Comparison of ENCODE assay signal across 19 cellular contexts in genomic region chr2:65943099-65943786, GRCh38.
DNase-seq lines count a peak whose midpoint lies in the region; ATAC-seq and TF ChIP-seq lines count a peak whose summit lies in the region.
"Had no signal": no experiment of that assay in that cellular context is flagged by ENCODE, and none has a peak within 500 bp of the region (broad histone marks: within the 10 kb centered on the region; RNA-seq: fewer than 3 reads in every experiment).

No MANE protein-coding gene starts in this region.

- H3K4me1 ChIP-seq in trophoblast cell (ENCODE audit: control insufficient read depth in 1 of 2, insufficient read depth in 2 of 2, low read length in 2 of 2) = no peaks in the 10 kb centered on the region
- H3K4me1 ChIP-seq: A549, Caco-2 had no signal

- no peak overlapping the region for H3K18ac ChIP-seq in trophoblast cell (ENCODE audit: low read length)

- TF ChIP-seq CTCF in natural killer cell (IDR thresholded peaks at IDR 0.05) = no peak
- no peak for TF ChIP-seq CTCF in chondrocyte (IDR thresholded peaks at IDR 0.05)
- TF ChIP-seq CTCF in coronary artery (IDR thresholded peaks at IDR 0.05) = no peak

- no peak overlapping the region for H3K27ac Mint-ChIP-seq in natural killer cell treated with Interleukin-12 subunit alpha and Interleukin-12 subunit beta and Interleukin-15 and Interleukin-18, amount 100 ng/mL, for 72 hours
- no peak overlapping the region for H3K27ac Mint-ChIP-seq in natural killer cell
- no peak overlapping the region for H3K27ac Mint-ChIP-seq in chondrocyte (ENCODE audit: unreplicated experiment)
- H3K27ac Mint-ChIP-seq: B cell; CD4-positive, alpha-beta T cell; CD8-positive, alpha-beta T cell had no signal

- no peaks in the 10 kb centered on the region for H3K36me3 ChIP-seq in trophoblast cell (ENCODE audit: control insufficient read depth in 1 of 2, insufficient read depth in 2 of 2, low read length in 2 of 2)
- H3K36me3 ChIP-seq: BLaER1 treated with 17β-estradiol and CSF1 and Interleukin-3, amounts not matched to agents 10 nM and 100 nM had no signal

- H3K9me3 Mint-ChIP-seq in natural killer cell treated with Interleukin-12 subunit alpha and Interleukin-12 subunit beta and Interleukin-15 and Interleukin-18, amount 100 ng/mL, for 72 hours = no peaks in the 10 kb centered on the region
- H3K9me3 Mint-ChIP-seq in natural killer cell = peaks cover 0 to 4% of the 10 kb centered on the region in 2 donors
- H3K9me3 Mint-ChIP-seq in chondrocyte (ENCODE audit: low read depth) = no peaks in the 10 kb centered on the region
- H3K9me3 Mint-ChIP-seq: CD4-positive, alpha-beta T cell; CD8-positive, alpha-beta T cell had no signal

- no peak overlapping the region for H3K23ac ChIP-seq in trophoblast cell (ENCODE audit: low read length)

- no peak overlapping the region for H3K14ac ChIP-seq in trophoblast cell (ENCODE audit: low read length)

- no peak overlapping the region for H4K12ac ChIP-seq in trophoblast cell (ENCODE audit: low read depth, low read length)

- H2AFZ ChIP-seq in trophoblast cell (ENCODE audit: insufficient read depth, low read length, poor library complexity) = no peak overlapping the region

- H3K27me3 ChIP-seq in trophoblast cell (ENCODE audit: insufficient read depth, low read length) = no peaks in the 10 kb centered on the region
- H3K27me3 ChIP-seq: BLaER1 treated with 17β-estradiol and CSF1 and Interleukin-3, amounts not matched to agents 10 nM and 100 nM had no signal

- H4K91ac ChIP-seq in trophoblast cell (ENCODE audit: low read depth, low read length) = no peak overlapping the region

- intact Hi-C loops in natural killer cell (cut with micrococcal nuclease) = no loop called here

- H3K4me3 ChIP-seq in trophoblast cell (ENCODE audit: low read depth, low read length) = peak overlapping the region; percentile 31
- H3K4me3 ChIP-seq in coronary artery = no peak overlapping the region
- H3K4me3 ChIP-seq: A549; BLaER1 treated with 17β-estradiol and CSF1 and Interleukin-3, amounts not matched to agents 10 nM and 100 nM had no signal

- no peaks in the 10 kb centered on the region for H3K36me3 Mint-ChIP-seq in natural killer cell treated with Interleukin-12 subunit alpha and Interleukin-12 subunit beta and Interleukin-15 and Interleukin-18, amount 100 ng/mL, for 72 hours
- H3K36me3 Mint-ChIP-seq in natural killer cell (no peaks in the 10 kb centered on the region), chondrocyte (ENCODE audit: low read depth) (no peaks in the 10 kb centered on the region)
- H3K36me3 Mint-ChIP-seq: CD8-positive, alpha-beta T cell had no signal

- peak; percentile 31 to 52 for ATAC-seq in natural killer cell treated with Interleukin-12 subunit alpha and Interleukin-12 subunit beta and Interleukin-15 and Interleukin-18, amount 100 ng/mL, for 72 hours
- no peak for ATAC-seq in natural killer cell
- ATAC-seq: A549; CD8-positive, alpha-beta T cell had no signal

- H3K79me1 ChIP-seq in trophoblast cell (ENCODE audit: low read length) = no peaks in the 10 kb centered on the region

- no peak overlapping the region for H3K27ac ChIP-seq in trophoblast cell (ENCODE audit: low read depth, low read length)
- no peak overlapping the region for H3K27ac ChIP-seq in coronary artery
- H3K27ac ChIP-seq: 22Rv1; A549; BLaER1 treated with 17β-estradiol and CSF1 and Interleukin-3, amounts not matched to agents 10 nM and 100 nM; C4-2B had no signal

- no peak overlapping the region for H3K4me2 ChIP-seq in trophoblast cell (ENCODE audit: low read length)
- H3K4me2 ChIP-seq: A549; BLaER1 treated with 17β-estradiol and CSF1 and Interleukin-3, amounts not matched to agents 10 nM and 100 nM had no signal

- H3K27me3 Mint-ChIP-seq in natural killer cell treated with Interleukin-12 subunit alpha and Interleukin-12 subunit beta and Interleukin-15 and Interleukin-18, amount 100 ng/mL, for 72 hours = peaks cover 0 to 4% of the 10 kb centered on the region in 2 donors
- H3K27me3 Mint-ChIP-seq in natural killer cell (ENCODE audit: low read depth in 2 of 2) (no peaks in the 10 kb centered on the region), chondrocyte (ENCODE audit: low read depth) (no peaks in the 10 kb centered on the region)
- H3K27me3 Mint-ChIP-seq: CD4-positive, alpha-beta T cell had no signal

- no peak overlapping the region for H2BK120ac ChIP-seq in trophoblast cell (ENCODE audit: insufficient read depth, low read length, poor library complexity)

- no CpG with 5 or more reads among the region's 10 CpGs for WGBS in trophoblast cell (ENCODE audit: extremely low coverage, insufficient coverage, insufficient read length)

- no peak for DNase-seq in natural killer cell treated with Interleukin-12 subunit alpha and Interleukin-12 subunit beta and Interleukin-15 and Interleukin-18, amount 100 ng/mL, for 72 hours (ENCODE audit: low spot score)
- DNase-seq in natural killer cell = no peak
- peak; percentile 84 for DNase-seq in chondrocyte (ENCODE audit: low spot score)
- no peak for DNase-seq in trophoblast cell
- DNase-seq in NCI-H510A treated with DMSO at 0.1 percent for 48 hours (lab: John Stamatoyannopoulos, UW) = no peak
- DNase-seq in coronary artery (ENCODE audit: low spot score) = no peak
- no peak for DNase-seq in NCI-H774 (lab: John Stamatoyannopoulos, UW)
- DNase-seq: AML-193; Caco-2; Calu3; CD4-positive, alpha-beta T cell; CD8-positive, alpha-beta T cell; DMS79 treated with DMSO at 0.1 percent for 48 hours; GF-D8 had no signal

- H2BK5ac ChIP-seq in trophoblast cell (ENCODE audit: low read depth, low read length, poor library complexity) = no peak overlapping the region

- no peak overlapping the region for H3K4me3 Mint-ChIP-seq in natural killer cell treated with Interleukin-12 subunit alpha and Interleukin-12 subunit beta and Interleukin-15 and Interleukin-18, amount 100 ng/mL, for 72 hours
- H3K4me3 Mint-ChIP-seq in natural killer cell (no peak overlapping the region), chondrocyte (ENCODE audit: unreplicated experiment) (no peak overlapping the region)
- H3K4me3 Mint-ChIP-seq: B cell; CD4-positive, alpha-beta T cell; CD8-positive, alpha-beta T cell had no signal

- H3K4ac ChIP-seq in trophoblast cell (ENCODE audit: low read depth, low read length) = no peak overlapping the region

- no peak overlapping the region for H2AK5ac ChIP-seq in trophoblast cell (ENCODE audit: low read length)

- H3K79me2 ChIP-seq in trophoblast cell (ENCODE audit: control insufficient read depth, insufficient read depth, low read length, poor library complexity) = no peaks in the 10 kb centered on the region

- H3K9me3 ChIP-seq in trophoblast cell (ENCODE audit: insufficient read depth, low read depth, low read length) = peaks cover 1% of the 10 kb centered on the region
- H3K9me3 ChIP-seq: A549, Caco-2 had no signal

- H3K4me1 Mint-ChIP-seq in natural killer cell treated with Interleukin-12 subunit alpha and Interleukin-12 subunit beta and Interleukin-15 and Interleukin-18, amount 100 ng/mL, for 72 hours (ENCODE audit: low read depth in 2 of 2) = no peaks in the 10 kb centered on the region
- H3K4me1 Mint-ChIP-seq in natural killer cell (no peaks in the 10 kb centered on the region), chondrocyte (ENCODE audit: low read depth) (no peaks in the 10 kb centered on the region)
- H3K4me1 Mint-ChIP-seq: B cell had no signal

- H2BK12ac ChIP-seq in trophoblast cell (ENCODE audit: low read length) = no peak overlapping the region

- no peak overlapping the region for H3K9ac ChIP-seq in trophoblast cell (ENCODE audit: low read length)
- H3K9ac ChIP-seq: BLaER1 treated with 17β-estradiol and CSF1 and Interleukin-3, amounts not matched to agents 10 nM and 100 nM had no signal

- H4K8ac ChIP-seq in trophoblast cell (ENCODE audit: low read depth, low read length) = no peak overlapping the region

Comparison
In these comparisons a context has a peak if more than half of its experiments do, and no peak if none do; other contexts are left out.
1. ATAC-seq: peak in natural killer cell treated with Interleukin-12 subunit alpha and Interleukin-12 subunit beta and Interleukin-15 and Interleukin-18, amount 100 ng/mL, for 72 hours (2 of 2); none in natural killer cell (0 of 3).